19 cellular contexts compared by ENCODE assay signal in the genomic region with DNA sequence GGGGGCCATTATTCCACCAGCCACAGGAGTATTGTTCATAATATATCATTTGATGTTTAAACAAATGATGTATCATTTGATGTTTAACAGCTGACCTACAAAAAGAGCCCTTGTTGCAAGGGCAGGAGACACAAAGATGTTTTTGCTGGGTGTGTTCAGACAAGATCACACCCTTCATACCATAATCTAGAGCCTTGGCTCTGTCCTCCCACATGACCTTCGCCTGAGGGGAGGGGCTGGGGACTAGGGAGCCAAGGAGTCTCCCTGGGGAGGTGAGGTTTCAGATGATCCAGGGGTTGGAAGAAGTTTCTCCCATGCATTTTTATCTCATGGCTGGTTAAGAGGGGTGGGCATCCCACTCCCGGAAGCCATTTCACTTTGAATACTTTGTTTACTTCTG. TPM values are rescaled to one million over a fixed set of nuclear protein-coding genes. Genes with fewer than 3 reads are reported as not detected.
DNase-seq lines count a peak whose midpoint lies in the region; FAIRE-seq and TF ChIP-seq lines count a peak whose summit lies in the region.
"Had no signal": no experiment of that assay in that cellular context is flagged by ENCODE, and none has a peak within 500 bp of the region (broad histone marks: within the 10 kb centered on the region; RNA-seq: fewer than 3 reads in every experiment).

No MANE protein-coding gene starts in this region.

- intact Hi-C loops in transverse colon (cut with DNase I; ENCODE audit: low total_unique reads), result loop anchor here (10.0 kb wide), 1 partner anchor 493 kb away; no protein-coding TSS in a partner anchor
- intact Hi-C loops in activated CD4-positive, alpha-beta T cell treated with anti-CD3 and anti-CD28 coated beads, Interleukin-2, amount 10 ng/mL, durations not matched to agents 24 days and 14 days (cut with micrococcal nuclease), result loop anchor here (5.0 kb wide), 2 partner anchors 194 to 261 kb away; no protein-coding TSS in a partner anchor

- DNase-seq in BE2C (peak; percentile 65), GM12892 (ENCODE audit: insufficient read length) (no peak), amniotic epithelial cell (ENCODE audit: low read depth) (peak; percentile 45), transverse colon (no peak), HAP-1 (ENCODE audit: low spot score in 2 of 2) (no peak)
- DNase-seq in activated CD4-positive, alpha-beta T cell treated with anti-CD3 and anti-CD28 coated beads, Interleukin-2, amount 10 ng/mL, durations not matched to agents 24 days and 14 days, result no peak
- DNase-seq: activated CD8-positive, alpha-beta memory T cell treated with anti-CD3 and anti-CD28 coated beads, Interleukin-2, amount 10 ng/mL, durations not matched to agents 7 days and 5 days; activated effector memory CD4-positive, alpha-beta T cell treated with Interleukin-2 at 50 U/mL for 16 hours; NCI-H1417 treated with DMSO at 0.1 percent for 48 hours; NCI-H510A treated with DMSO at 0.1 percent for 48 hours; occipital lobe; RPMI8226; stimulated activated CD8-positive, alpha-beta memory T cell treated with anti-CD3 and anti-CD28 coated beads, Interleukin-4, amount 100 ng/mL, for 48 hours had no signal

- peaks cover 63% of the 10 kb centered on the region for H3K4me1 ChIP-seq in BE2C
- H3K4me1 ChIP-seq in neutrophil (ENCODE audit: control insufficient read depth in 1 of 2, insufficient read depth in 1 of 2, low read depth in 1 of 2, low read length in 1 of 2), result peaks cover 61 to 77% of the 10 kb centered on the region in 2 experiments
- peaks cover 0 to 9% (median 2%) of the 10 kb centered on the region in 4 donors for H3K4me1 ChIP-seq in transverse colon
- H3K4me1 ChIP-seq in HAP-1, result no peaks in the 10 kb centered on the region

- H3K9me3 ChIP-seq in BE2C (no peaks in the 10 kb centered on the region), neutrophil (no peaks in the 10 kb centered on the region), transverse colon (no peaks in the 10 kb centered on the region), HAP-1 (no peaks in the 10 kb centered on the region)
- H3K9me3 ChIP-seq: right atrium auricular region had no signal

- peaks cover 18% of the 10 kb centered on the region for H3K36me3 Mint-ChIP-seq in activated CD4-positive, alpha-beta T cell treated with anti-CD3 and anti-CD28 coated beads, Interleukin-2, amount 10 ng/mL, durations not matched to agents 24 days and 14 days (ENCODE audit: low read depth)

- peak; percentile 38; the same call in 1 of the 2 replicates for TF ChIP-seq POLR2A in GM12892 (IDR thresholded peaks at IDR 0.05; ENCODE audit: low read depth, low read length)
- no peak for TF ChIP-seq POLR2A in transverse colon (IDR thresholded peaks at IDR 0.05)

- H3K4me3 Mint-ChIP-seq in activated CD4-positive, alpha-beta T cell treated with anti-CD3 and anti-CD28 coated beads, Interleukin-2, amount 10 ng/mL, durations not matched to agents 24 days and 14 days, result no peak overlapping the region
- H3K4me3 Mint-ChIP-seq: activated CD8-positive, alpha-beta memory T cell treated with anti-CD3 and anti-CD28 coated beads, Interleukin-2, amount 10 ng/mL, durations not matched to agents 7 days and 5 days; dendritic cell treated with granulocyte-macrophage colony-stimulating factor and Interleukin-4, amounts not matched to agents 40 ng/mL and 50 ng/mL, for 4 days had no signal

- FAIRE-seq in GM12892 (lab: Jason Lieb, UNC), result no peak
- FAIRE-seq: bronchial epithelial cell, endothelial cell of umbilical vein, HepG2 had no signal

- H3K27me3 Mint-ChIP-seq in activated CD4-positive, alpha-beta T cell treated with anti-CD3 and anti-CD28 coated beads, Interleukin-2, amount 10 ng/mL, durations not matched to agents 24 days and 14 days, result peaks cover 9% of the 10 kb centered on the region
- H3K27me3 Mint-ChIP-seq: activated CD8-positive, alpha-beta memory T cell treated with anti-CD3 and anti-CD28 coated beads, Interleukin-2, amount 10 ng/mL, durations not matched to agents 7 days and 5 days had no signal

- peak overlapping the region; percentile 99 for H3K27ac ChIP-seq in neutrophil
- H3K27ac ChIP-seq in transverse colon, result no peak overlapping the region
- H3K27ac ChIP-seq: right atrium auricular region had no signal

- H3K36me3 ChIP-seq in BE2C, result peaks cover 27% of the 10 kb centered on the region
- H3K36me3 ChIP-seq in neutrophil, result peaks cover 21% of the 10 kb centered on the region
- no peaks in the 10 kb centered on the region for H3K36me3 ChIP-seq in transverse colon
- peaks cover 1% of the 10 kb centered on the region for H3K36me3 ChIP-seq in HAP-1 (replicated peaks)

- 52 to 93% methylated on average over 2 of the region's 2 CpGs for WGBS in transverse colon (ENCODE audit: low coverage in 1 of 2), 2 donors

- peaks cover 31% of the 10 kb centered on the region for H3K4me1 Mint-ChIP-seq in activated CD4-positive, alpha-beta T cell treated with anti-CD3 and anti-CD28 coated beads, Interleukin-2, amount 10 ng/mL, durations not matched to agents 24 days and 14 days

- TF ChIP-seq CTCF in BE2C (IDR thresholded peaks at IDR 0.05; ENCODE audit: low read depth, low read length) (no peak), neutrophil (IDR thresholded peaks at IDR 0.05) (no peak), transverse colon (IDR thresholded peaks at IDR 0.05) (no peak)

- in situ Hi-C loops in transverse colon (cut with MboI; ENCODE audit: low pct_ligation_motif_present in 1 of 4, low pct_unique_long_range_greater_than_20kb in 1 of 4, low sequenced_read_pairs in 3 of 4), result no loop called here
- in situ Hi-C loops in HAP-1 (cut with MboI; ENCODE audit: low sequenced_read_pairs), result no loop called here

- TF ChIP-seq EP300 in transverse colon (IDR thresholded peaks at IDR 0.05; ENCODE audit: low read depth), result no peak

- H3K27me3 ChIP-seq in BE2C (no peaks in the 10 kb centered on the region), neutrophil (no peaks in the 10 kb centered on the region), transverse colon (no peaks in the 10 kb centered on the region), HAP-1 (ENCODE audit: low read depth) (no peaks in the 10 kb centered on the region)
- H3K27me3 ChIP-seq: right atrium auricular region had no signal

- peaks cover 8% of the 10 kb centered on the region for H3K9me3 Mint-ChIP-seq in activated CD4-positive, alpha-beta T cell treated with anti-CD3 and anti-CD28 coated beads, Interleukin-2, amount 10 ng/mL, durations not matched to agents 24 days and 14 days
- H3K9me3 Mint-ChIP-seq: dendritic cell treated with granulocyte-macrophage colony-stimulating factor and Interleukin-4, amounts not matched to agents 40 ng/mL and 50 ng/mL, for 4 days had no signal

- H3K27ac Mint-ChIP-seq in activated CD4-positive, alpha-beta T cell treated with anti-CD3 and anti-CD28 coated beads, Interleukin-2, amount 10 ng/mL, durations not matched to agents 24 days and 14 days, result no peak overlapping the region
- H3K27ac Mint-ChIP-seq: activated CD8-positive, alpha-beta memory T cell treated with anti-CD3 and anti-CD28 coated beads, Interleukin-2, amount 10 ng/mL, durations not matched to agents 7 days and 5 days had no signal

- H3K4me3 ChIP-seq in BE2C (ENCODE audit: low read depth, low read length) (no peak overlapping the region), neutrophil (ENCODE audit: low read depth in 1 of 2, low read length in 1 of 2) (no peak overlapping the region), transverse colon (no peak overlapping the region), HAP-1 (no peak overlapping the region)
- H3K4me3 ChIP-seq: right atrium auricular region had no signal

RNA-seq across cellular contexts. Expression of gene CDC42EP3, which starts 33.5 kb away (rescaled TPM):
- polyA plus RNA-seq in BE2C (2012; ENCODE audit: insufficient read depth, insufficient read length, low read depth), result 131 TPM
- polyA plus RNA-seq in GM12892 (2012; ENCODE audit: missing spikeins), result 56.5 TPM
- 100 to 1,000 TPM in 1 of 4 donors, 10 to 100 TPM in 3; 20.6 to 104 (median 31.8) TPM for total RNA-seq in transverse colon
- 10.9 and 12.8 TPM in 2 replicates for total RNA-seq in activated CD4-positive, alpha-beta T cell treated with anti-CD3 and anti-CD28 coated beads, Interleukin-2, amount 10 ng/mL, durations not matched to agents 24 days and 14 days
- total RNA-seq: HepG2 had no signal

Comparison
In these comparisons a context has a peak if more than half of its experiments do, and no peak if none do; other contexts are left out.
1. DNase-seq: peak in BE2C (single experiment) and amniotic epithelial cell (single experiment); none in GM12892 (single experiment), transverse colon (single experiment), activated CD4-positive, alpha-beta T cell treated with anti-CD3 and anti-CD28 coated beads, Interleukin-2, amount 10 ng/mL, durations not matched to agents 24 days and 14 days (single experiment) and HAP-1 (0 of 2).